2 cellular contexts compared by ENCODE assay signal in the genomic region with DNA sequence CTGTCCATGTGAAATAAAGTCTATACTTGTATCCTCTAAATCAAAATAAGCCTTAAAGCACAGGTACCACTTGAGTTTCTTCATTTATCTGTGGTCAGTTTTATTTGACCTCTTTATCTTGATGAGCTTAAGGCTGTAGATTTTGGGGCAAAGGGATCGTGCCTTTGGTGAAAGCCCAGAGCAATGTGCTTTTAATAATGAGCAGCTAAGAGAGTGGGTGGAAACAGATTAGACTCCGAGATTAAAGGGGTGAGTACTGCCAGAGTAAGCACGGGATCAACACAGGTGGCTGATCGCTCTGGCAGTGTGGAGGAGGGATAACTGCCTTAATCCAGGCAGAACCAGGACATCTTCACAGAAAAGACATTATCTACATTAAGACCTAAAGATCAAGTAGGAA.
TF ChIP-seq lines count a peak whose summit lies in the region.

No MANE protein-coding gene starts in this region.

TF ChIP-seq in HEK293, 187 proteins besides CTCF, POLR2A, EP300 and RAD21 (continued from another document):
- TF ChIP-seq, protein P1, sequence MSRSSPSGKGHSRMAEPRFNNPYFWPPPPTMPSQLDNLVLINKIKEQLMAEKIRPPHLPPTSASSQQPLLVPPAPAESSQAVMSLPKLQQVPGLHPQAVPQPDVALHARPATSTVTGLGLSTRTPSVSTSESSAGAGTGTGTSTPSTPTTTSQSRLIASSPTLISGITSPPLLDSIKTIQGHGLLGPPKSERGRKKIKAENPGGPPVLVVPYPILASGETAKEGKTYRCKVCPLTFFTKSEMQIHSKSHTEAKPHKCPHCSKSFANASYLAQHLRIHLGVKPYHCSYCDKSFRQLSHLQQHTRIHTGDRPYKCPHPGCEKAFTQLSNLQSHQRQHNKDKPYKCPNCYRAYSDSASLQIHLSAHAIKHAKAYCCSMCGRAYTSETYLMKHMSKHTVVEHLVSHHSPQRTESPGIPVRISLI (tag by site-specific recombination; IDR thresholded peaks at IDR 0.05): no peak

TF ChIP-seq in neural cell, 6 proteins besides CTCF, POLR2A, EP300 and RAD21:
- TF ChIP-seq REST (IDR thresholded peaks at IDR 0.05; ENCODE audit: borderline replicate concordance) (no peak), EZH2 (IDR thresholded peaks at IDR 0.05; ENCODE audit: borderline replicate concordance, insufficient read depth, low read length, poor library complexity, severe bottlenecking) (no peak), MXI1 (conservative IDR thresholded peaks at IDR 0.05; ENCODE audit: poor library complexity, severe bottlenecking) (no peak), POLR2AphosphoS5 (IDR thresholded peaks at IDR 0.05) (no peak), TAF1 (IDR thresholded peaks at IDR 0.05; ENCODE audit: low read depth) (no peak), SMC3 (conservative IDR thresholded peaks at IDR 0.05; ENCODE audit: poor library complexity) (no peak)
